Comparison of ENCODE assay signal across 18 cellular contexts in the genomic region with DNA sequence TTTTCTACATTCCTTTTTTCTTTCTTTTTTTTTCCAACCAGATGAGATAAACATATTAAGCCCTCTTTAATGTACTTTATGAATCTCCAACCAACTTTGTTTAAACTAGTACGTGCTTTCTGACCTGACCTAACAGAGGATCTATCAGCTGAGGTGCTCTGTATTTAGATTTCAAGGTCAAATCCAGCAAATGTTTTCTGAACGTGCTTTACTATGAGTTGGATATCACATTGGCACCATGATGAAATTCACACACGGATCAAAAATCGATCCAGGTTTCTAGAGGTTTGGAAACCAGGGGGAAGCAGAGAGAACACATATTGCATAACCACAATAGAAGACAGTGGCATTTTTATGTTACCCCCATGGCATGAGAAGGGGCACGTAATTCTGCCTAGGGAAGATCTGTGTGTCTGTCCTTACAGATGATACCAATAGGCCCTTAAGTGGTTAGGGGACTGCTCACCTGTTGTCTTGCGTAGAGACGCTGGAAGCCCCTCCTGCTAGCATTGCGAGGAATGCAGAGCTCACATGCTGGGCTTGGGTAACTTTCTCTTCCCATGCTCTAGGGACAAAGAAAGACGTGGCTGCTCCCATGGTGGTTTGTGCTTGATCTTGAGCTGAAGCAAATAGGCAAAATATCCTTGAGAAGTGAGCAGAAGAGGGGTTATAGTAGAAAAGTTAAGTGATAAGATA. TPM values are rescaled to one million over a fixed set of nuclear protein-coding genes. Genes with fewer than 3 reads are reported as not detected.
A peak's percentile ranks its signal among the peaks of the same experiment; 100 is the strongest.
DNase-seq lines count a peak whose midpoint lies in the region; ATAC-seq and TF ChIP-seq lines count a peak whose summit lies in the region.
"Had no signal": no experiment of that assay in that cellular context is flagged by ENCODE, and none has a peak within 500 bp of the region (broad histone marks: within the 10 kb centered on the region; RNA-seq: fewer than 3 reads in every experiment).

No MANE protein-coding gene starts in this region.

- H3K36me3 Mint-ChIP-seq in GM23338 (ENCODE audit: low read depth) (peaks cover 39% of the 10 kb centered on the region), endothelial cell (ENCODE audit: low read depth, unreplicated experiment) (peaks cover 36% of the 10 kb centered on the region)
- H3K36me3 Mint-ChIP-seq: CD14-positive monocyte had no signal

- H3K27me3 ChIP-seq in GM23338 (ENCODE audit: insufficient read depth) (peaks cover 37% of the 10 kb centered on the region), IMR-90 (ENCODE audit: control insufficient read depth, insufficient read depth, low read length) (no peaks in the 10 kb centered on the region), mesenchymal stem cell (ENCODE audit: control insufficient read depth in 1 of 2, insufficient read depth in 1 of 2, low read length in 2 of 2) (no peaks in the 10 kb centered on the region)

- no peaks in the 10 kb centered on the region for H3K9me1 ChIP-seq in IMR-90 (ENCODE audit: insufficient read depth, low read length)

- no peak overlapping the region for H3K23ac ChIP-seq in IMR-90 (ENCODE audit: low read depth, low read length)
- no peak overlapping the region for H3K23ac ChIP-seq in mesenchymal stem cell (ENCODE audit: low read length in 2 of 2)

- H3K27me3 Mint-ChIP-seq in GM23338 (ENCODE audit: insufficient read depth, low read depth, poor library complexity) (peaks cover 28% of the 10 kb centered on the region), endothelial cell (ENCODE audit: unreplicated experiment) (no peaks in the 10 kb centered on the region)
- H3K27me3 Mint-ChIP-seq: B cell had no signal

- ATAC-seq in GM23338 = peak; percentile 98
- no peak for ATAC-seq in IMR-90 (ENCODE audit: low read depth)
- ATAC-seq in HG03025 (IDR thresholded peaks at IDR 0.05; ENCODE audit: low FRiP score, unreplicated experiment) = no peak
- ATAC-seq: A549 had no signal

- TF ChIP-seq RAD21 in IMR-90 (IDR thresholded peaks at IDR 0.05; ENCODE audit: low read length) = no peak

- TF ChIP-seq POLR2A in IMR-90 (IDR thresholded peaks at IDR 0.05; ENCODE audit: low read depth, low read length) = no peak

- no peak overlapping the region for H3K56ac ChIP-seq in IMR-90 (ENCODE audit: extremely low read depth, insufficient read depth, low read length)

- H3K27ac Mint-ChIP-seq in GM23338 (no peak overlapping the region), endothelial cell (ENCODE audit: unreplicated experiment) (no peak overlapping the region)
- H3K27ac Mint-ChIP-seq: B cell, CD14-positive monocyte had no signal

- no peaks in the 10 kb centered on the region for H3K79me2 ChIP-seq in GM23338 (replicated peaks; ENCODE audit: insufficient read depth)

- H4K20me1 ChIP-seq in GM23338 (replicated peaks; ENCODE audit: insufficient read depth) (no peaks in the 10 kb centered on the region), IMR-90 (ENCODE audit: insufficient read depth, low read length) (no peaks in the 10 kb centered on the region)

- no peak overlapping the region for H3K27ac ChIP-seq in GM23338 (ENCODE audit: low read depth)
- no peak overlapping the region for H3K27ac ChIP-seq in IMR-90 (ENCODE audit: insufficient read depth, low read length)
- H3K27ac ChIP-seq in mesenchymal stem cell (ENCODE audit: low read length, poor library complexity, severe bottlenecking) = no peak overlapping the region

- POLR2A ChIA-PET in IMR-90 (lab: Charles Lee; ENCODE audit: unreplicated experiment) = no interaction called here

- H3K79me1 ChIP-seq in IMR-90 (ENCODE audit: low read depth in 1 of 2, low read length in 2 of 2) (no peaks in the 10 kb centered on the region; a peak in 1 of 4 replicates), mesenchymal stem cell (replicated peaks; ENCODE audit: low read length, poor library complexity, severe bottlenecking) (peaks cover 23% of the 10 kb centered on the region)

- no peaks in the 10 kb centered on the region for H3K9me3 Mint-ChIP-seq in GM23338
- no peaks in the 10 kb centered on the region for H3K9me3 Mint-ChIP-seq in endothelial cell (ENCODE audit: unreplicated experiment)

- intact Hi-C loops in IMR-90 (cut with micrococcal nuclease) = no loop called here

- no peak overlapping the region for H3K4me3 Mint-ChIP-seq in GM23338
- peak overlapping the region; percentile 17 for H3K4me3 Mint-ChIP-seq in endothelial cell (ENCODE audit: unreplicated experiment)
- H3K4me3 Mint-ChIP-seq: B cell, CD14-positive monocyte had no signal

- no peak overlapping the region for H4K8ac ChIP-seq in IMR-90 (ENCODE audit: low read depth in 2 of 2, low read length in 2 of 2)
- H4K8ac ChIP-seq in mesenchymal stem cell (ENCODE audit: low read length) = no peak overlapping the region

- no TSS peak for BruUV-seq in IMR-90 (replicated peaks; lab: Mats Ljungman, UMichigan)

- H3K4me2 ChIP-seq in GM23338 (no peak overlapping the region), IMR-90 (ENCODE audit: low read depth, low read length) (no peak overlapping the region), mesenchymal stem cell (ENCODE audit: low read length, poor library complexity, severe bottlenecking) (no peak overlapping the region)
- H3K4me2 ChIP-seq: A549 had no signal

- H2BK15ac ChIP-seq in IMR-90 (ENCODE audit: low read depth, low read length) (no peak overlapping the region), mesenchymal stem cell (ENCODE audit: low read depth, poor library complexity, severe bottlenecking) (peak overlapping the region; percentile 48)

- H3K36me3 ChIP-seq in GM23338 (ENCODE audit: insufficient read depth) = no peaks in the 10 kb centered on the region
- peaks cover 16% of the 10 kb centered on the region for H3K36me3 ChIP-seq in IMR-90 (ENCODE audit: control insufficient read depth, insufficient read depth, low read length)
- H3K36me3 ChIP-seq in mesenchymal stem cell (ENCODE audit: control insufficient read depth in 1 of 2, insufficient read depth in 2 of 2, low read depth in 1 of 2, low read length in 2 of 2) = peaks cover 10 to 93% of the 10 kb centered on the region in 2 experiments

- H4K91ac ChIP-seq in IMR-90 (ENCODE audit: insufficient read depth, low read depth, low read length) (no peak overlapping the region), mesenchymal stem cell (ENCODE audit: low read length) (no peak overlapping the region)

- H2AFZ ChIP-seq in GM23338 (no peak overlapping the region), IMR-90 (replicated peaks; ENCODE audit: low read length, poor library complexity) (no peak overlapping the region), mesenchymal stem cell (ENCODE audit: low read depth, low read length) (no peak overlapping the region)

- H2AK9ac ChIP-seq in IMR-90 (replicated peaks; ENCODE audit: low read depth, low read length, poor library complexity) = no peak overlapping the region

- no peak overlapping the region for H2AK5ac ChIP-seq in IMR-90 (ENCODE audit: low read depth, low read length)
- peak overlapping the region; percentile 44 for H2AK5ac ChIP-seq in mesenchymal stem cell (ENCODE audit: low read length, severe bottlenecking)

- no peak overlapping the region for H2BK12ac ChIP-seq in mesenchymal stem cell (ENCODE audit: low read length in 2 of 2)

- DNase-seq in GM23338 (ENCODE audit: low spot score) (peak; percentile 90), IMR-90 (no peak), endothelial cell (ENCODE audit: low spot score) (no peak), mesenchymal stem cell (no peak), ecto neural progenitor cell (ENCODE audit: low spot score) (no peak), NCI-H510A treated with DMSO at 0.1 percent for 48 hours (lab: John Stamatoyannopoulos, UW) (no peak)
- DNase-seq: GF-D8, KBM-7, NCI-H146, NCI-H2227 treated with DMSO at 0.1 percent for 48 hours, NCI-H524, NCI-H774, OCI-M1, Right ventricle myocardium superior had no signal

- H3K14ac ChIP-seq in IMR-90 (replicated peaks; ENCODE audit: low read depth, low read length) (no peak overlapping the region), mesenchymal stem cell (ENCODE audit: low read length in 2 of 2) (no peak overlapping the region)

- H3K4ac ChIP-seq in IMR-90 (ENCODE audit: low read depth, low read length) = no peak overlapping the region
- no peak overlapping the region for H3K4ac ChIP-seq in mesenchymal stem cell (ENCODE audit: low read depth in 1 of 2, low read length in 2 of 2)

- H3F3A ChIP-seq in GM23338 (replicated peaks; ENCODE audit: low read depth) = no peaks in the 10 kb centered on the region; the same call in 1 of the 2 replicates

- CTCF ChIA-PET in IMR-90 (lab: Yijun Ruan, JAX) = interaction anchor here (0.7 kb wide), 1 partner anchor 13 kb away, joined by 3 read pairs; no protein-coding TSS in a partner anchor

- no peak overlapping the region for H3K18ac ChIP-seq in IMR-90 (ENCODE audit: low read depth, low read length)
- no peak overlapping the region for H3K18ac ChIP-seq in mesenchymal stem cell (ENCODE audit: low read depth in 1 of 2, low read length in 2 of 2)

- H3K4me3 ChIP-seq in GM23338 (no peak overlapping the region), IMR-90 (ENCODE audit: insufficient read depth, low read depth, low read length) (no peak overlapping the region), mesenchymal stem cell (ENCODE audit: insufficient read depth in 1 of 2, low read depth in 1 of 2, low read length in 2 of 2) (no peak overlapping the region)
- H3K4me3 ChIP-seq: A549 had no signal

- in situ Hi-C loops in IMR-90 (cut with MboI; ENCODE audit: low sequenced_read_pairs) = no loop called here

- H3K9me3 ChIP-seq in IMR-90 (ENCODE audit: control insufficient read depth, insufficient read depth, low read length) (no peaks in the 10 kb centered on the region), mesenchymal stem cell (ENCODE audit: control insufficient read depth, low read length) (no peaks in the 10 kb centered on the region)
- H3K9me3 ChIP-seq: A549 had no signal

- H3K9me2 ChIP-seq in GM23338 (ENCODE audit: insufficient read depth) = no peaks in the 10 kb centered on the region

- H3K9ac ChIP-seq in IMR-90 (ENCODE audit: low read depth, low read length) (no peak overlapping the region), mesenchymal stem cell (ENCODE audit: low read length) (no peak overlapping the region)

- H3K4me1 Mint-ChIP-seq in GM23338 (peaks cover 49% of the 10 kb centered on the region), endothelial cell (ENCODE audit: unreplicated experiment) (peaks cover 41% of the 10 kb centered on the region)
- H3K4me1 Mint-ChIP-seq: B cell, CD14-positive monocyte had no signal

- no peak overlapping the region for H4K5ac ChIP-seq in IMR-90 (ENCODE audit: low read depth, low read length)

- H2BK5ac ChIP-seq in IMR-90 (ENCODE audit: low read depth, low read length, poor library complexity, severe bottlenecking) (no peak overlapping the region), mesenchymal stem cell (ENCODE audit: low read depth, low read length, poor library complexity, severe bottlenecking) (no peak overlapping the region)

- H2BK20ac ChIP-seq in IMR-90 (ENCODE audit: low read depth, low read length) = no peak overlapping the region

- dilution Hi-C loops in IMR-90 (cut with HindIII; ENCODE audit: low sequenced_read_pairs, unreplicated experiment) = no loop called here

- H2BK120ac ChIP-seq in IMR-90 (ENCODE audit: low read depth, low read length) (no peak overlapping the region), mesenchymal stem cell (ENCODE audit: low read depth, low read length) (no peak overlapping the region)

- no CpG with 5 or more reads among the region's 9 CpGs for WGBS in IMR-90 (ENCODE audit: extremely low coverage in 2 of 2, insufficient read length in 1 of 2), 2 experiments
- whole genome bisulfite sequencing in mesenchymal stem cell = 93% methylated on average over 9 of the region's 9 CpGs

- TF ChIP-seq CTCF in GM23338 (conservative IDR thresholded peaks at IDR 0.05; ENCODE audit: low read depth in 2 of 2) (no peak), IMR-90 (conservative IDR thresholded peaks at IDR 0.05; ENCODE audit: low read depth, low read length) (no peak), endothelial cell (IDR thresholded peaks at IDR 0.05; ENCODE audit: unreplicated experiment) (no peak)

- H3K4me1 ChIP-seq in GM23338 (ENCODE audit: insufficient read depth) (peaks cover 33% of the 10 kb centered on the region), IMR-90 (ENCODE audit: control insufficient read depth, insufficient read depth, low read length) (peaks cover 2% of the 10 kb centered on the region), mesenchymal stem cell (ENCODE audit: control insufficient read depth, insufficient read depth, low read depth, low read length) (peaks cover 5% of the 10 kb centered on the region)

RNA-seq across cellular contexts. Expression of a gene that starts 59.3 kb away (rescaled TPM):
- 28.0 and 29.2 TPM in 2 replicates for total RNA-seq in GM23338 (2014; rRNA removed; shearing (Covaris generic))
- polyA plus RNA-seq in GM23338 (2016; fragmentation: Nextera tagmentation; extraction: Ambion mirVana) = 16.9 and 18.4 TPM in 2 replicates
- 53.9 and 57.2 TPM in 2 replicates for total RNA-seq in IMR-90 (2012; rRNA removed)
- 17.7 and 24.7 TPM in 2 replicates for polyA plus RNA-seq in IMR-90 (2012; rRNA removed)
- 6.3 and 8.0 TPM in 2 replicates for polyA plus RNA-seq in IMR-90 (2012; cell fraction: cytosol; rRNA removed)
- 6.5 and 16.2 TPM in 2 replicates for polyA plus RNA-seq in IMR-90 (2012; cell fraction: nucleus; rRNA removed; ENCODE audit: low replicate concordance)
- 18.7 TPM for total RNA-seq in endothelial cell (ENCODE audit: unreplicated experiment)
- 14.9 TPM for polyA plus RNA-seq in mesenchymal stem cell (2013, experiment 1 of 2)
- 16.1 TPM for polyA plus RNA-seq in mesenchymal stem cell (2013, experiment 2 of 2)
